1 cellular context compared by ENCODE assay signal in genomic region chr14:75986439-75986765, GRCh38.
TF ChIP-seq lines count a peak whose summit lies in the region.

No MANE protein-coding gene starts in this region.

TF ChIP-seq in H1, 55 proteins besides CTCF, POLR2A, EP300 and RAD21 (continued from another document):
- no peak for TF ChIP-seq EZH2 (IDR thresholded peaks at IDR 0.05; ENCODE audit: low read depth, low read length, severe bottlenecking)
- TF ChIP-seq RNF2 (IDR thresholded peaks at IDR 0.05; ENCODE audit: borderline replicate concordance, low read depth, low read length, missing control alignments, poor library complexity, severe bottlenecking), result no peak
- TF ChIP-seq ATF2 (IDR thresholded peaks at IDR 0.05; ENCODE audit: low read length), result no peak
- TF ChIP-seq CHD2 (IDR thresholded peaks at IDR 0.05; ENCODE audit: low read length), result no peak
- TF ChIP-seq TCF12 (IDR thresholded peaks at IDR 0.05; ENCODE audit: low read depth, low read length), result no peak
- TF ChIP-seq SIRT6 (IDR thresholded peaks at IDR 0.05; ENCODE audit: low read length), result no peak
- no peak for TF ChIP-seq CEBPB (IDR thresholded peaks at IDR 0.05; ENCODE audit: low read depth, low read length)
- no peak for TF ChIP-seq JUN (IDR thresholded peaks at IDR 0.05; ENCODE audit: low read depth, low read length)
- TF ChIP-seq BCL11A (IDR thresholded peaks at IDR 0.05; ENCODE audit: low read depth in 2 of 2, low read length in 2 of 2), result no peak
- no peak for TF ChIP-seq JUND (IDR thresholded peaks at IDR 0.05; ENCODE audit: low read length)
- no peak for TF ChIP-seq E2F6 (IDR thresholded peaks at IDR 0.05)
- TF ChIP-seq MAX (IDR thresholded peaks at IDR 0.05), result no peak
